ENCODE assay signal across 29 cellular contexts in genomic region chr9:8806150-8806549, GRCh38.
"Had no signal": no experiment of that assay in that cellular context is flagged by ENCODE, and none has a peak within 500 bp of the region (broad histone marks: within the 10 kb centered on the region; RNA-seq: fewer than 3 reads in every experiment).

No MANE protein-coding gene starts in this region.

- H3K36me3 ChIP-seq: colonic mucosa, esophagus muscularis mucosa, esophagus squamous epithelium, gastrocnemius medialis, gastroesophageal sphincter, heart left ventricle, heart right ventricle had no signal

- H3K27ac Mint-ChIP-seq: dendritic cell treated with granulocyte-macrophage colony-stimulating factor and Interleukin-4, amounts not matched to agents 40 ng/mL and 50 ng/mL, for 4 days; effector memory CD8-positive, alpha-beta T cell; endodermal cell had no signal

- FAIRE-seq: colon, endometrium, endothelial cell of umbilical vein, frontal cortex had no signal

- H3K4me1 ChIP-seq: colonic mucosa, esophagus muscularis mucosa, esophagus squamous epithelium, foreskin keratinocyte, gastrocnemius medialis, gastroesophageal sphincter, heart left ventricle, heart right ventricle had no signal

- DNase-seq: colonic mucosa; cortex of kidney; dermis blood vessel endothelial cell; dorsolateral prefrontal cortex; effector CD4-positive, alpha-beta T cell; effector CD8-positive, alpha-beta T cell; effector memory CD4-positive, alpha-beta T cell; effector memory CD8-positive, alpha-beta T cell; endodermal cell; erythroblast; esophagus squamous epithelium; foreskin fibroblast; foreskin keratinocyte; foreskin melanocyte; gastrocnemius medialis; glutamatergic neuron; head of caudate nucleus; heart left ventricle; heart right ventricle had no signal

- H3K9me3 ChIP-seq: colonic mucosa, esophagus muscularis mucosa, esophagus squamous epithelium, gastrocnemius medialis, gastroesophageal sphincter, heart left ventricle, heart right ventricle had no signal

- H3K4me3 Mint-ChIP-seq: dendritic cell treated with granulocyte-macrophage colony-stimulating factor and Interleukin-4, amounts not matched to agents 40 ng/mL and 50 ng/mL, for 4 days; effector memory CD8-positive, alpha-beta T cell; endodermal cell had no signal

- H3K4me3 ChIP-seq: colonic mucosa, coronary artery, dorsolateral prefrontal cortex, esophagus muscularis mucosa, esophagus squamous epithelium, gastrocnemius medialis, gastroesophageal sphincter, heart left ventricle, heart right ventricle had no signal

- H3K27ac ChIP-seq: colonic mucosa, coronary artery, epithelial cell of prostate, esophagus muscularis mucosa, esophagus squamous epithelium, foreskin keratinocyte, gastrocnemius medialis, gastroesophageal sphincter, heart left ventricle, heart right ventricle had no signal

- ATAC-seq: effector memory CD8-positive, alpha-beta T cell; esophagus mucosa; foreskin keratinocyte; gastrocnemius medialis; gastroesophageal sphincter; heart left ventricle; heart right ventricle had no signal

- H3K27me3 ChIP-seq: colonic mucosa, dorsolateral prefrontal cortex, esophagus squamous epithelium, foreskin keratinocyte, gastrocnemius medialis, gastroesophageal sphincter, heart left ventricle, heart right ventricle had no signal

- H3K9me3 Mint-ChIP-seq: dendritic cell treated with granulocyte-macrophage colony-stimulating factor and Interleukin-4, amounts not matched to agents 40 ng/mL and 50 ng/mL, for 4 days; endodermal cell had no signal
